1 cellular context compared by ENCODE assay signal in genomic region chr22:36561291-36561811, GRCh38.
TF ChIP-seq lines count a peak whose summit lies in the region.

No MANE protein-coding gene starts in this region.

TF ChIP-seq in H1, 55 proteins besides CTCF, POLR2A, EP300 and RAD21:
- TF ChIP-seq SAP30 (IDR thresholded peaks at IDR 0.05; ENCODE audit: insufficient read depth, insufficient replicate concordance, low read length) (no peak), E2F6 (IDR thresholded peaks at IDR 0.05) (no peak), SP2 (IDR thresholded peaks at IDR 0.05; ENCODE audit: low read length) (no peak), JUND (IDR thresholded peaks at IDR 0.05; ENCODE audit: low read length) (no peak), RNF2 (IDR thresholded peaks at IDR 0.05; ENCODE audit: borderline replicate concordance, low read depth, low read length, missing control alignments, poor library complexity, severe bottlenecking) (no peak), NRF1 (IDR thresholded peaks at IDR 0.05; ENCODE audit: low read depth, low read length) (no peak), BACH1 (IDR thresholded peaks at IDR 0.05; ENCODE audit: low read length) (no peak), HDAC6 (IDR thresholded peaks at IDR 0.05; ENCODE audit: low read depth, low read length) (no peak), KDM5A (IDR thresholded peaks at IDR 0.05; ENCODE audit: low read length) (no peak), KDM1A (IDR thresholded peaks at IDR 0.05; ENCODE audit: borderline replicate concordance, low read length) (no peak), CBX5 (IDR thresholded peaks at IDR 0.05; ENCODE audit: low read depth, low read length) (no peak), ATF2 (IDR thresholded peaks at IDR 0.05; ENCODE audit: low read length) (no peak), GABPA (IDR thresholded peaks at IDR 0.05; ENCODE audit: borderline replicate concordance, insufficient read depth, low read length) (no peak), CREB1 (IDR thresholded peaks at IDR 0.05) (no peak), JUN (IDR thresholded peaks at IDR 0.05; ENCODE audit: low read depth, low read length) (no peak), CBX8 (IDR thresholded peaks at IDR 0.05; ENCODE audit: borderline replicate concordance, low read depth, low read length) (no peak), BCL11A (IDR thresholded peaks at IDR 0.05; ENCODE audit: low read depth in 2 of 2, low read length in 2 of 2) (no peak), TEAD4 (IDR thresholded peaks at IDR 0.05; ENCODE audit: low read depth, low read length) (no peak), RXRA (IDR thresholded peaks at IDR 0.05; ENCODE audit: insufficient read depth, low read depth, low read length) (no peak)
TF ChIP-seq in H1: peak in this region for 0.
